ENCODE assay signal across 22 cellular contexts in the genomic region with DNA sequence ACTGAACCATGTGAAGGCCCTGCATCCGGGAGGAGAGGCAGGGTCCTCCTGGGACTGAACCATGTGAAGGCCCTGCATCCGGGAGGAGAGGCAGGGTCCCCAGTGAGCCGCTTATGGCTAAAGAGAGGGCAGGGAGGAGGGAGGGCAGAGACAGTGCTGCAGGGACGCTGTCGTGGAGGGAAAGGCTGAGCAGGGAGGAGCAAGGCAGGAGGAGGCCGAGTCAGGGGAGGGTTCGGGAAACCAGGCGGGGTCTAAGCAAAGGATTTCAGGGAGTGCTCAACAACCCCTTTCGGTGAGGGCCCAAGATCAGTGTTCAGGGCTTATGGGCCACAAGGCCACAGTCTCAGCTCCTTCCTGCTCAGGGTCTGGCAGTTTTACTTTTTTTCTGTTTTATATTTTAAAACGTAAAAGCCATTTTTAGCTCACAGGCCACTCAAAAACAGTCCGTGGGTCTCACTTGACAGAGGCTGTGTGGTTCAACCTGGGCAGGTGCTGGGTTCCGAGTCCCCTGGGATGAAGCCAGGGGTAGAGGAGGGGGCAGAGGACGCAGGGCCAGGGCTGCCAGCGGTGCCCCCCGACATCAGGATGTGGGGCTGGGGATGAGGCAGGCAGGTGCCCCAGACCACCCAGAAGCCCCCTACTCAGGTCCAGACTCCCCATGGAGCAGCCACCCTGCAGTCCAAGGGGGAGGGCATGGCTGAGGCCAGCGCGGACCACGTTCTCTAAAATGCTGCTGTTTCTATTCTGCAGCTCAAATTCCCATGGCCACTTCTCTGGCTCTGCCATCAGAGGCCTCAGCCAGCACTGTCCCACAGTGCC.
"Had no signal": no experiment of that assay in that cellular context is flagged by ENCODE, and none has a peak within 500 bp of the region (broad histone marks: within the 10 kb centered on the region; RNA-seq: fewer than 3 reads in every experiment).

No MANE protein-coding gene starts in this region.

- FAIRE-seq: endometrium, keratinocyte had no signal

- H3K4me3 ChIP-seq: colonic mucosa, gastroesophageal sphincter, lung, sigmoid colon, skin epidermis, testis, tibial nerve had no signal

- H3K27me3 ChIP-seq: colonic mucosa, gastroesophageal sphincter, neutrophil, sigmoid colon, testis, tibial nerve had no signal

- DNase-seq: colonic mucosa; effector CD8-positive, alpha-beta T cell; glutamatergic neuron; immature natural killer cell; left ventricle myocardium superior; naive thymus-derived CD4-positive, alpha-beta T cell; nephron progenitor cell; posterior cingulate gyrus; sigmoid colon; stimulated activated CD4-positive, alpha-beta T cell treated with anti-CD3 and anti-CD28 coated beads, Interleukin-2, amount 100 ng/mL, for 24 hours; stimulated activated CD4-positive, alpha-beta T cell treated with anti-CD3 and anti-CD28 coated beads, Interleukin-4, amount 100 ng/mL, for 4 hours; stimulated activated naive B cell treated with anti-CD40 and anti-IgM and Interleukin-4, amounts not matched to agents 10 μg/mL and 1 μg/mL and 100 μg/mL, for 72 hours; stimulated activated naive CD8-positive, alpha-beta T cell treated with anti-CD3 and anti-CD28 coated beads, Interleukin-15, amount 100 ng/mL, for 72 hours; testis had no signal

- H3K9me3 ChIP-seq: colonic mucosa, gastroesophageal sphincter, neutrophil, sigmoid colon, testis, tibial nerve had no signal

- H3K4me1 ChIP-seq: colonic mucosa had no signal

- ATAC-seq: esophagus mucosa; gastroesophageal sphincter; left ventricle myocardium superior; naive thymus-derived CD4-positive, alpha-beta T cell; stimulated activated naive B cell treated with anti-CD40 and anti-IgM and Interleukin-4, amounts not matched to agents 10 μg/mL and 1 μg/mL and 100 μg/mL, for 72 hours; stimulated activated naive CD8-positive, alpha-beta T cell treated with anti-CD3 and anti-CD28 coated beads, Interleukin-15, amount 100 ng/mL, for 72 hours had no signal

- H3K27ac ChIP-seq: colonic mucosa, gastroesophageal sphincter, neutrophil, sigmoid colon, skin epidermis, testis, tibial nerve had no signal
